ENCODE assay signal across 1 cellular context in genomic region chr4:185396724-185397402, GRCh38.
A peak's percentile ranks its signal among the peaks of the same experiment; 100 is the strongest.
TF ChIP-seq lines count a peak whose summit lies in the region.

ANKRD37 (plus strand) TSS chr4:185396841; CDS start chr4:185396924, 83 bp downstream.

TF ChIP-seq in GM12878, 131 proteins besides CTCF, POLR2A, EP300 and RAD21 (continued from another document):
- TF ChIP-seq, protein P1, sequence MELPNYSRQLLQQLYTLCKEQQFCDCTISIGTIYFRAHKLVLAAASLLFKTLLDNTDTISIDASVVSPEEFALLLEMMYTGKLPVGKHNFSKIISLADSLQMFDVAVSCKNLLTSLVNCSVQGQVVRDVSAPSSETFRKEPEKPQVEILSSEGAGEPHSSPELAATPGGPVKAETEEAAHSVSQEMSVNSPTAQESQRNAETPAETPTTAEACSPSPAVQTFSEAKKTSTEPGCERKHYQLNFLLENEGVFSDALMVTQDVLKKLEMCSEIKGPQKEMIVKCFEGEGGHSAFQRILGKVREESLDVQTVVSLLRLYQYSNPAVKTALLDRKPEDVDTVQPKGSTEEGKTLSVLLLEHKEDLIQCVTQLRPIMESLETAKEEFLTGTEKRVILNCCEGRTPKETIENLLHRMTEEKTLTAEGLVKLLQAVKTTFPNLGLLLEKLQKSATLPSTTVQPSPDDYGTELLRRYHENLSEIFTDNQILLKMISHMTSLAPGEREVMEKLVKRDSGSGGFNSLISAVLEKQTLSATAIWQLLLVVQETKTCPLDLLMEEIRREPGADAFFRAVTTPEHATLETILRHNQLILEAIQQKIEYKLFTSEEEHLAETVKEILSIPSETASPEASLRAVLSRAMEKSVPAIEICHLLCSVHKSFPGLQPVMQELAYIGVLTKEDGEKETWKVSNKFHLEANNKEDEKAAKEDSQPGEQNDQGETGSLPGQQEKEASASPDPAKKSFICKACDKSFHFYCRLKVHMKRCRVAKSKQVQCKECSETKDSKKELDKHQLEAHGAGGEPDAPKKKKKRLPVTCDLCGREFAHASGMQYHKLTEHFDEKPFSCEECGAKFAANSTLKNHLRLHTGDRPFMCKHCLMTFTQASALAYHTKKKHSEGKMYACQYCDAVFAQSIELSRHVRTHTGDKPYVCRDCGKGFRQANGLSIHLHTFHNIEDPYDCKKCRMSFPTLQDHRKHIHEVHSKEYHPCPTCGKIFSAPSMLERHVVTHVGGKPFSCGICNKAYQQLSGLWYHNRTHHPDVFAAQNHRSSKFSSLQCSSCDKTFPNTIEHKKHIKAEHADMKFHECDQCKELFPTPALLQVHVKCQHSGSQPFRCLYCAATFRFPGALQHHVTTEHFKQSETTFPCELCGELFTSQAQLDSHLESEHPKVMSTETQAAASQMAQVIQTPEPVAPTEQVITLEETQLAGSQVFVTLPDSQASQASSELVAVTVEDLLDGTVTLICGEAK (IDR thresholded peaks at IDR 0.05; ENCODE audit: borderline replicate concordance), result peak; percentile 66
- no peak for TF ChIP-seq ETV6 (conservative IDR thresholded peaks at IDR 0.05 in 1 of 2, IDR thresholded peaks at IDR 0.05 in 1 of 2; ENCODE audit: borderline replicate concordance in 1 of 2, low read depth in 1 of 2)
- TF ChIP-seq BCL11A (IDR thresholded peaks at IDR 0.05; ENCODE audit: low read depth, low read length), result no peak
- no peak for TF ChIP-seq RELB (IDR thresholded peaks at IDR 0.05; ENCODE audit: low read depth)
- no peak for TF ChIP-seq MTA2 (IDR thresholded peaks at IDR 0.05; ENCODE audit: low read depth)
- TF ChIP-seq CHD2 (IDR thresholded peaks at IDR 0.05; ENCODE audit: borderline replicate concordance, low read depth, low read length), result peak; percentile 11; the same call in 1 of the 2 replicates
- TF ChIP-seq SPI1 (IDR thresholded peaks at IDR 0.05; ENCODE audit: borderline replicate concordance, insufficient read depth, low read depth, low read length), result no peak
- TF ChIP-seq SMAD1 (IDR thresholded peaks at IDR 0.05; ENCODE audit: low read depth, partially characterized antibody), result peak; percentile 84
- TF ChIP-seq CEBPZ (IDR thresholded peaks at IDR 0.05; ENCODE audit: low read depth, low read length), result no peak
- no peak for TF ChIP-seq ATF7 (IDR thresholded peaks at IDR 0.05; ENCODE audit: low read depth)
- TF ChIP-seq RB1 (IDR thresholded peaks at IDR 0.05; ENCODE audit: borderline replicate concordance), result peak; percentile 77; the same call in 1 of the 2 replicates
- no peak for TF ChIP-seq NFYA (IDR thresholded peaks at IDR 0.05; ENCODE audit: borderline replicate concordance, low read depth, low read length)
- TF ChIP-seq IKZF2 (IDR thresholded peaks at IDR 0.05), result no peak
- TF ChIP-seq, protein P2, sequence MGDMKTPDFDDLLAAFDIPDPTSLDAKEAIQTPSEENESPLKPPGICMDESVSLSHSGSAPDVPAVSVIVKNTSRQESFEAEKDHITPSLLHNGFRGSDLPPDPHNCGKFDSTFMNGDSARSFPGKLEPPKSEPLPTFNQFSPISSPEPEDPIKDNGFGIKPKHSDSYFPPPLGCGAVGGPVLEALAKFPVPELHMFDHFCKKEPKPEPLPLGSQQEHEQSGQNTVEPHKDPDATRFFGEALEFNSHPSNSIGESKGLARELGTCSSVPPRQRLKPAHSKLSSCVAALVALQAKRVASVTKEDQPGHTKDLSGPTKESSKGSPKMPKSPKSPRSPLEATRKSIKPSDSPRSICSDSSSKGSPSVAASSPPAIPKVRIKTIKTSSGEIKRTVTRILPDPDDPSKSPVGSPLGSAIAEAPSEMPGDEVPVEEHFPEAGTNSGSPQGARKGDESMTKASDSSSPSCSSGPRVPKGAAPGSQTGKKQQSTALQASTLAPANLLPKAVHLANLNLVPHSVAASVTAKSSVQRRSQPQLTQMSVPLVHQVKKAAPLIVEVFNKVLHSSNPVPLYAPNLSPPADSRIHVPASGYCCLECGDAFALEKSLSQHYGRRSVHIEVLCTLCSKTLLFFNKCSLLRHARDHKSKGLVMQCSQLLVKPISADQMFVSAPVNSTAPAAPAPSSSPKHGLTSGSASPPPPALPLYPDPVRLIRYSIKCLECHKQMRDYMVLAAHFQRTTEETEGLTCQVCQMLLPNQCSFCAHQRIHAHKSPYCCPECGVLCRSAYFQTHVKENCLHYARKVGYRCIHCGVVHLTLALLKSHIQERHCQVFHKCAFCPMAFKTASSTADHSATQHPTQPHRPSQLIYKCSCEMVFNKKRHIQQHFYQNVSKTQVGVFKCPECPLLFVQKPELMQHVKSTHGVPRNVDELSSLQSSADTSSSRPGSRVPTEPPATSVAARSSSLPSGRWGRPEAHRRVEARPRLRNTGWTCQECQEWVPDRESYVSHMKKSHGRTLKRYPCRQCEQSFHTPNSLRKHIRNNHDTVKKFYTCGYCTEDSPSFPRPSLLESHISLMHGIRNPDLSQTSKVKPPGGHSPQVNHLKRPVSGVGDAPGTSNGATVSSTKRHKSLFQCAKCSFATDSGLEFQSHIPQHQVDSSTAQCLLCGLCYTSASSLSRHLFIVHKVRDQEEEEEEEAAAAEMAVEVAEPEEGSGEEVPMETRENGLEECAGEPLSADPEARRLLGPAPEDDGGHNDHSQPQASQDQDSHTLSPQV (IDR thresholded peaks at IDR 0.05), result no peak
